ENCODE assay signal across 21 cellular contexts in the genomic region with DNA sequence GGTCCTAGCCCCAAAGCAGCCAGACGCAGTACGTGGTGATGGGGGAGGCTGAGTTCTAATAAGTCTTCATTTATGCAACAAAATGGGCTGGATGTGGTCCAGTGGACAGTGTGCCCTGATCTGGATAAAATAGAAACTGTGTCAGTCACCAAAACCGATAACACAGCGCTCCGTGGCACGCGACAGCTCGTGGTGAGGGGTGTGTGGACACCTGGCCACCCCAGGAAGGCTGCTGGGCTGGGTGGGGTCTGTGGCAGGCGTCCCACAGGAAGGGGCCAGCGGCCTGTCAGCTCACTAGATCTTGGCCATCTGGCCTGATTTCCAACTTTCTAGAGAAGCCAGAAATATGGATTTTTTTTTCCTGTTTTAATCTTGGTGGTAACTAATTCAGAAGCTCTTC. TPM values are rescaled to one million over a fixed set of nuclear protein-coding genes. Genes with fewer than 3 reads are reported as not detected.
DNase-seq lines count a peak whose midpoint lies in the region; ATAC-seq, FAIRE-seq and TF ChIP-seq lines count a peak whose summit lies in the region.
"Had no signal": no experiment of that assay in that cellular context is flagged by ENCODE, and none has a peak within 500 bp of the region (broad histone marks: within the 10 kb centered on the region; RNA-seq: fewer than 3 reads in every experiment).

No MANE protein-coding gene starts in this region.

- no peaks in the 10 kb centered on the region for H3K9me3 Mint-ChIP-seq in astrocyte (ENCODE audit: unreplicated experiment)
- H3K9me3 Mint-ChIP-seq: CD4-positive, CD25-positive, alpha-beta regulatory T cell; CD8-positive, alpha-beta memory T cell had no signal

- H3K79me1 ChIP-seq in mesenchymal stem cell (replicated peaks; ENCODE audit: low read length, poor library complexity, severe bottlenecking) = peaks cover 30% of the 10 kb centered on the region

- no peak overlapping the region for H3K27ac Mint-ChIP-seq in astrocyte (ENCODE audit: unreplicated experiment)
- H3K27ac Mint-ChIP-seq: CD4-positive, CD25-positive, alpha-beta regulatory T cell; CD8-positive, alpha-beta memory T cell had no signal

- H3K27me3 Mint-ChIP-seq in astrocyte (ENCODE audit: low read depth, unreplicated experiment) = no peaks in the 10 kb centered on the region
- H3K27me3 Mint-ChIP-seq: CD4-positive, CD25-positive, alpha-beta regulatory T cell; CD8-positive, alpha-beta memory T cell had no signal

- H3K36me3 ChIP-seq in HepG2 (replicated peaks in 1 of 2; ENCODE audit: control insufficient read depth in 1 of 2, insufficient read depth in 2 of 2, low read length in 2 of 2) (peaks cover 17 to 49% of the 10 kb centered on the region in 2 experiments), right lobe of liver (peaks cover 0 to 42% (median 19%) of the 10 kb centered on the region in 4 donors), astrocyte (ENCODE audit: insufficient read depth, low read length) (peaks cover 9% of the 10 kb centered on the region), mesenchymal stem cell (ENCODE audit: control insufficient read depth in 1 of 2, insufficient read depth in 2 of 2, low read depth in 1 of 2, low read length in 2 of 2) (peaks cover 54 to 84% of the 10 kb centered on the region in 2 experiments)
- H3K36me3 ChIP-seq: HAP-1 had no signal

- H3K4me1 ChIP-seq in HepG2 (ENCODE audit: insufficient read depth, low read length) = peaks cover 3% of the 10 kb centered on the region
- peaks cover 0 to 12% (median 3%) of the 10 kb centered on the region in 4 donors for H3K4me1 ChIP-seq in right lobe of liver
- peaks cover 6% of the 10 kb centered on the region for H3K4me1 ChIP-seq in astrocyte (ENCODE audit: insufficient read depth, low read length)
- peaks cover 34% of the 10 kb centered on the region for H3K4me1 ChIP-seq in mesenchymal stem cell (ENCODE audit: control insufficient read depth, insufficient read depth, low read depth, low read length)
- H3K4me1 ChIP-seq: Caco-2, HAP-1 had no signal

- no peak overlapping the region for H2BK12ac ChIP-seq in mesenchymal stem cell (ENCODE audit: low read length in 2 of 2)

- no peak overlapping the region for H4K91ac ChIP-seq in mesenchymal stem cell (ENCODE audit: low read length)

- in situ Hi-C loops in HepG2 (cut with HindIII; ENCODE audit: extremely low pct_ligation_motif_present, low pct_unique_long_range_greater_than_20kb) = no loop called here

- peak overlapping the region; percentile 23 for H2AK5ac ChIP-seq in mesenchymal stem cell (ENCODE audit: low read length, severe bottlenecking)

- no peak for TF ChIP-seq CTCF in HepG2 (CRISPR knock-in tag; IDR thresholded peaks at IDR 0.05)
- no peak for TF ChIP-seq CTCF in right lobe of liver (IDR thresholded peaks at IDR 0.05)
- TF ChIP-seq CTCF in astrocyte (IDR thresholded peaks at IDR 0.05; ENCODE audit: insufficient read depth, low read depth, low read length) = no peak

- H2BK120ac ChIP-seq in mesenchymal stem cell (ENCODE audit: low read depth, low read length) = no peak overlapping the region

- no peak for TF ChIP-seq POLR2A in HepG2 (IDR thresholded peaks at IDR 0.05; ENCODE audit: insufficient read depth in 1 of 2, low read depth in 2 of 2, low read length in 2 of 2)
- no peak for TF ChIP-seq POLR2A in right lobe of liver (IDR thresholded peaks at IDR 0.05)

- no peak for DNase-seq in HepG2 (ENCODE audit: low spot score)
- no peak for DNase-seq in right lobe of liver
- DNase-seq in astrocyte (ENCODE audit: low read depth) = no peak
- DNase-seq in mesenchymal stem cell = no peak
- DNase-seq in NOMO-1 treated with DMSO at 0.1 percent for 48 hours (lab: John Stamatoyannopoulos, UW; ENCODE audit: unreplicated experiment) = no peak
- DNase-seq in SK-N-DZ (ENCODE audit: low spot score) = no peak
- no peak for DNase-seq in COR-L47 (lab: John Stamatoyannopoulos, UW)
- DNase-seq: AML-193; Caco-2; CD4-positive, CD25-positive, alpha-beta regulatory T cell; CD8-positive, alpha-beta memory T cell; GM23248 had no signal

- H2BK15ac ChIP-seq in mesenchymal stem cell (ENCODE audit: low read depth, poor library complexity, severe bottlenecking) = no peak overlapping the region

- H4K20me1 ChIP-seq in HepG2 (ENCODE audit: insufficient read depth, low read length) = peaks cover 3% of the 10 kb centered on the region; the same call in 1 of the 2 replicates
- H4K20me1 ChIP-seq in astrocyte (ENCODE audit: insufficient read depth, low read length) = peaks cover 91% of the 10 kb centered on the region

- H3K27me3 ChIP-seq in HepG2 (ENCODE audit: control insufficient read depth in 1 of 2, insufficient read depth in 2 of 2, low read length in 2 of 2) = no peaks in the 10 kb centered on the region
- no peaks in the 10 kb centered on the region for H3K27me3 ChIP-seq in right lobe of liver
- H3K27me3 ChIP-seq in astrocyte (ENCODE audit: insufficient read depth, low read length) = no peaks in the 10 kb centered on the region
- H3K27me3 ChIP-seq in mesenchymal stem cell (ENCODE audit: control insufficient read depth in 1 of 2, insufficient read depth in 1 of 2, low read length in 2 of 2) = no peaks in the 10 kb centered on the region

- no peak overlapping the region for H3K18ac ChIP-seq in mesenchymal stem cell (ENCODE audit: low read depth in 1 of 2, low read length in 2 of 2)

- H2BK5ac ChIP-seq in mesenchymal stem cell (ENCODE audit: low read depth, low read length, poor library complexity, severe bottlenecking) = no peak overlapping the region

- no peak overlapping the region for H3K4me3 ChIP-seq in HepG2 (replicated peaks in 1 of 3; ENCODE audit: insufficient read depth in 1 of 3, low read depth in 2 of 3, low read length in 3 of 3)
- no peak overlapping the region for H3K4me3 ChIP-seq in right lobe of liver
- H3K4me3 ChIP-seq in astrocyte (ENCODE audit: insufficient read depth, low read depth, low read length) = no peak overlapping the region
- no peak overlapping the region for H3K4me3 ChIP-seq in mesenchymal stem cell (ENCODE audit: insufficient read depth in 1 of 2, low read depth in 1 of 2, low read length in 2 of 2)
- H3K4me3 ChIP-seq: A549, GM23248, HAP-1, K562 had no signal

- ATAC-seq in HepG2 (no peak), right lobe of liver (no peak)
- ATAC-seq: A549, K562 had no signal

- POLR2A ChIA-PET in HepG2 (lab: Yijun Ruan, JAX) = interaction anchor here (1.0 kb wide), 1 partner anchor 14 kb away, joined by 3 read pairs; no protein-coding TSS in a partner anchor

- FAIRE-seq in HepG2 (lab: Jason Lieb, UNC) (no peak), astrocyte (lab: Jason Lieb, UNC) (no peak)
- FAIRE-seq: A549, D721Med, G401.6, GM12891, GM18507, K562 had no signal

- TSS peak; percentile 28 for BruUV-seq in HepG2 (replicated peaks; lab: Mats Ljungman, UMichigan)

- H3K4me3 Mint-ChIP-seq in astrocyte (ENCODE audit: unreplicated experiment) = no peak overlapping the region
- H3K4me3 Mint-ChIP-seq: CD4-positive, CD25-positive, alpha-beta regulatory T cell; CD8-positive, alpha-beta memory T cell had no signal

- no peak overlapping the region for H3K27ac ChIP-seq in HepG2 (ENCODE audit: extremely low read length, insufficient read depth, low read length)
- H3K27ac ChIP-seq in right lobe of liver = no peak overlapping the region
- H3K27ac ChIP-seq in astrocyte (ENCODE audit: low read depth, low read length) = peak overlapping the region; percentile 19
- H3K27ac ChIP-seq in mesenchymal stem cell (ENCODE audit: low read length, poor library complexity, severe bottlenecking) = no peak overlapping the region
- H3K27ac ChIP-seq: 22Rv1, A549, GM23248 had no signal

- no peaks in the 10 kb centered on the region for H3K9me3 ChIP-seq in HepG2 (ENCODE audit: low read length)
- H3K9me3 ChIP-seq in right lobe of liver = no peaks in the 10 kb centered on the region
- peaks cover 8% of the 10 kb centered on the region for H3K9me3 ChIP-seq in astrocyte (ENCODE audit: insufficient read depth, low read depth, low read length)
- H3K9me3 ChIP-seq in mesenchymal stem cell (ENCODE audit: control insufficient read depth, low read length) = no peaks in the 10 kb centered on the region
- H3K9me3 ChIP-seq: Caco-2, HAP-1 had no signal

- peaks cover 6% of the 10 kb centered on the region for H3K4me1 Mint-ChIP-seq in astrocyte (ENCODE audit: low read depth, unreplicated experiment)
- H3K4me1 Mint-ChIP-seq: CD4-positive, CD25-positive, alpha-beta regulatory T cell; CD8-positive, alpha-beta memory T cell had no signal

- H3K9ac ChIP-seq in HepG2 (ENCODE audit: insufficient read depth, low read depth, low read length) = no peak overlapping the region
- H3K9ac ChIP-seq in astrocyte (ENCODE audit: low read length) = no peak overlapping the region
- H3K9ac ChIP-seq in mesenchymal stem cell (ENCODE audit: low read length) = no peak overlapping the region
- H3K9ac ChIP-seq: GM23248 had no signal

- TF ChIP-seq EP300 in HepG2 (IDR thresholded peaks at IDR 0.05; ENCODE audit: low read depth in 2 of 2, low read length in 2 of 2) = no peak
- TF ChIP-seq EP300 in HepG2 (CRISPR knock-in tag; IDR thresholded peaks at IDR 0.05; ENCODE audit: borderline replicate concordance) = no peak

- CTCF ChIA-PET in HepG2 (lab: Yijun Ruan, JAX; ENCODE audit: low intra/inter-chr PET ratio, low total read pairs) = no interaction called here

- H3K14ac ChIP-seq in mesenchymal stem cell (ENCODE audit: low read length in 2 of 2) = no peak overlapping the region

- WGBS in HepG2 (ENCODE audit: low lambda C conversion rate) = 97% methylated on average over 10 of the region's 10 CpGs
- 78% methylated on average over 4 of the region's 10 CpGs for WGBS in right lobe of liver (ENCODE audit: insufficient coverage, low coverage, low lambda C conversion rate, missing lambda C conversion rate)
- WGBS in mesenchymal stem cell = 91% methylated on average over 8 of the region's 10 CpGs

- H2AFZ ChIP-seq in HepG2 (ENCODE audit: low read length) = no peak overlapping the region
- no peak overlapping the region for H2AFZ ChIP-seq in astrocyte (ENCODE audit: low read depth, low read length)
- no peak overlapping the region for H2AFZ ChIP-seq in mesenchymal stem cell (ENCODE audit: low read depth, low read length)
- H2AFZ ChIP-seq: GM23248 had no signal

- no peak overlapping the region for H3K4ac ChIP-seq in mesenchymal stem cell (ENCODE audit: low read depth in 1 of 2, low read length in 2 of 2)

- H3K23ac ChIP-seq in mesenchymal stem cell (ENCODE audit: low read length in 2 of 2) = no peak overlapping the region

- H4K8ac ChIP-seq in mesenchymal stem cell (ENCODE audit: low read length) = peak overlapping the region; percentile 14

- H3K79me2 ChIP-seq in HepG2 (ENCODE audit: insufficient read depth, low read length) = peaks cover 10% of the 10 kb centered on the region
- peaks cover 49% of the 10 kb centered on the region for H3K79me2 ChIP-seq in astrocyte (ENCODE audit: insufficient read depth, low read length)

- TF ChIP-seq RAD21 in HepG2 (CRISPR knock-in tag; IDR thresholded peaks at IDR 0.05) = no peak

- H3K4me2 ChIP-seq in HepG2 (ENCODE audit: low read depth, low read length) (no peak overlapping the region), astrocyte (ENCODE audit: low read length) (no peak overlapping the region), mesenchymal stem cell (ENCODE audit: low read length, poor library complexity, severe bottlenecking) (no peak overlapping the region)
- H3K4me2 ChIP-seq: A549 had no signal

- intact Hi-C loops in HepG2 (cut with micrococcal nuclease; ENCODE audit: unreplicated experiment) = no loop called here
- intact Hi-C loops in right lobe of liver (cut with DNase I) = no loop called here

- H3K36me3 Mint-ChIP-seq in astrocyte (ENCODE audit: low read depth, unreplicated experiment) = peaks cover 4% of the 10 kb centered on the region
- H3K36me3 Mint-ChIP-seq: CD4-positive, CD25-positive, alpha-beta regulatory T cell; CD8-positive, alpha-beta memory T cell had no signal

RNA-seq across cellular contexts. Expression of gene FAM20C, which starts 17.0 kb away (rescaled TPM):
- total RNA-seq in HepG2 (2016; rRNA removed; fragmentation: Illumina TruSeq; extraction: Trizol) = 14.5 and 19.9 TPM in 2 replicates
- 4.8 and 5.5 TPM in 2 replicates for total RNA-seq in HepG2 (2016; cell fraction: cytosol; rRNA removed; fragmentation: Illumina TruSeq; extraction: Trizol; ENCODE audit: low read depth)
- 12.0 and 18.5 TPM in 2 replicates for total RNA-seq in HepG2 (2016; cell fraction: insoluble cytoplasmic fraction; rRNA removed; fragmentation: Illumina TruSeq; extraction: Trizol)
- total RNA-seq in HepG2 (2016; cell fraction: membrane; rRNA removed; fragmentation: Illumina TruSeq; extraction: Trizol) = 11.5 and 11.6 TPM in 2 replicates
- 20.5 and 24.2 TPM in 2 replicates for total RNA-seq in HepG2 (2016; cell fraction: nucleus; rRNA removed; fragmentation: Illumina TruSeq; extraction: Trizol)
- polyA plus RNA-seq in HepG2 (2011; rRNA removed) = 11.9 and 15.3 TPM in 2 replicates
- polyA plus RNA-seq in HepG2 (2011; cell fraction: cytosol; rRNA removed) = 13.7 and 17.5 TPM in 2 replicates
- polyA plus RNA-seq in HepG2 (2011; cell fraction: nucleus; rRNA removed) = 24.6 and 26.4 TPM in 2 replicates
- polyA plus RNA-seq in HepG2 (2012) = 15.4 and 23.9 TPM in 2 replicates
- 2.8 and 3.2 TPM in 2 replicates for polyA plus RNA-seq in HepG2 (2016; cell fraction: cytosol; fragmentation: Illumina TruSeq; extraction: Trizol; ENCODE audit: low read depth)
- polyA plus RNA-seq in HepG2 (2016; cell fraction: insoluble cytoplasmic fraction; fragmentation: Illumina TruSeq; extraction: Trizol; ENCODE audit: low read depth) = 18.9 and 20.0 TPM in 2 replicates
- 10.0 and 10.7 TPM in 2 replicates for polyA plus RNA-seq in HepG2 (2016; cell fraction: membrane; fragmentation: Illumina TruSeq; extraction: Trizol; ENCODE audit: low read depth)
- polyA plus RNA-seq in HepG2 (2016; cell fraction: nucleus; fragmentation: Illumina TruSeq; extraction: Trizol; ENCODE audit: insufficient read depth, low read depth) = 38.8 and 44.3 TPM in 2 replicates
- polyA minus RNA-seq in HepG2 (2011; rRNA and poly(A)+ RNA removed; ENCODE audit: low replicate concordance) = 8.9 and 24.8 TPM in 2 replicates
- 13.4 and 22.0 TPM in 2 replicates for polyA minus RNA-seq in HepG2 (2011; cell fraction: cytosol; rRNA and poly(A)+ RNA removed)
- 14.4 and 19.6 TPM in 2 replicates for polyA minus RNA-seq in HepG2 (2011; cell fraction: nucleus; rRNA and poly(A)+ RNA removed)
- 10 to 100 TPM; 32.1 to 73.8 (median 57.3) TPM for total RNA-seq in right lobe of liver
- total RNA-seq in astrocyte = 10.0 and 10.6 TPM in 2 replicates
- polyA plus RNA-seq in mesenchymal stem cell (2013, experiment 1 of 2) = 56.3 TPM
- polyA plus RNA-seq in mesenchymal stem cell (2013, experiment 2 of 2) = 57.5 TPM
- 12.9 and 14.3 TPM in 2 replicates for polyA plus RNA-seq in SK-N-DZ (2014; cell fraction: cytosol; rRNA removed)
- polyA plus RNA-seq in SK-N-DZ (2014; cell fraction: nucleus; rRNA removed) = 17.7 and 19.5 TPM in 2 replicates
- total RNA-seq: CD4-positive, CD25-positive, alpha-beta regulatory T cell; HT-29 had no signal
- polyA plus RNA-seq: CD4-positive, CD25-positive, alpha-beta regulatory T cell; CD8-positive, alpha-beta memory T cell; K562 had no signal
